In genomic region chr16:49128740-49129139, GRCh38 we compare ENCODE assay signal across 28 cellular contexts.
"Had no signal": no experiment of that assay in that cellular context is flagged by ENCODE, and none has a peak within 500 bp of the region (broad histone marks: within the 10 kb centered on the region; RNA-seq: fewer than 3 reads in every experiment).

No MANE protein-coding gene starts in this region.

- H3K4me3 ChIP-seq: lower lobe of right lung, pancreas, prostate gland, skin epidermis, suprapubic skin, thoracic aorta, tibial artery, upper lobe of right lung had no signal

- H3K27me3 ChIP-seq: suprapubic skin, tibial artery, upper lobe of right lung had no signal

- H3K36me3 ChIP-seq: lower lobe of right lung, pancreas, prostate gland, suprapubic skin, thoracic aorta, tibial artery, upper lobe of right lung had no signal

- H3K4me1 ChIP-seq: lower lobe of right lung, pancreas, prostate gland, suprapubic skin, tibial artery, upper lobe of right lung had no signal

- ATAC-seq: left cardiac atrium; left lobe of liver; lower lobe of right lung; naive thymus-derived CD8-positive, alpha-beta T cell; pancreas; right cardiac atrium; sciatic nerve; stimulated activated naive B cell treated with anti-CD40 and anti-IgM and Interleukin-4, amounts not matched to agents 10 μg/mL and 1 μg/mL and 100 μg/mL, for 72 hours; stimulated activated naive CD8-positive, alpha-beta T cell treated with anti-CD3 and anti-CD28 coated beads, Interleukin-15, Interleukin-2, amounts not matched to agents 100 U/mL and 50 U/mL, for 24 hours; upper lobe of right lung had no signal

- DNase-seq: kidney glomerular epithelial cell; left cardiac atrium; lower lobe of right lung; mammary epithelial cell; mesenchymal stem cell; naive thymus-derived CD8-positive, alpha-beta T cell; nucleus accumbens; pancreas; posterior cingulate gyrus; retina; right cardiac atrium; stimulated activated CD4-positive, alpha-beta T cell treated with anti-CD3 and anti-CD28 coated beads, Interleukin-12 subunit alpha, Interleukin-12 subunit beta, amount 100 ng/mL, for 4 hours; stimulated activated CD4-positive, alpha-beta T cell treated with anti-CD3 and anti-CD28 coated beads, Interleukin-15, amount 100 ng/mL, for 24 hours; stimulated activated CD4-positive, alpha-beta T cell treated with anti-CD3 and anti-CD28 coated beads, Interleukin-2, amount 100 ng/mL, for 24 hours; stimulated activated CD4-positive, alpha-beta T cell treated with anti-CD3 and anti-CD28 coated beads, Interleukin-4, amount 100 ng/mL, for 1 hour; stimulated activated naive B cell treated with anti-CD40 and anti-IgM and Interleukin-4, amounts not matched to agents 10 μg/mL and 1 μg/mL and 100 μg/mL, for 72 hours; stimulated activated naive CD8-positive, alpha-beta T cell treated with anti-CD3 and anti-CD28 coated beads, Interleukin-15, Interleukin-2, amounts not matched to agents 100 U/mL and 50 U/mL, for 24 hours; tibial artery; trophoblast cell; upper lobe of right lung had no signal

- H3K9me3 ChIP-seq: lower lobe of right lung, pancreas, prostate gland, suprapubic skin, thoracic aorta, tibial artery, upper lobe of right lung had no signal

- H3K27ac ChIP-seq: lower lobe of right lung, pancreas, prostate gland, skin epidermis, suprapubic skin, thoracic aorta, tibial artery, upper lobe of right lung had no signal

- FAIRE-seq: keratinocyte, pancreas, urothelium cell line had no signal
